8 cellular contexts compared by ENCODE assay signal in genomic region chr7:150778738-150779301, GRCh38. TPM values are rescaled to one million over a fixed set of nuclear protein-coding genes. Genes with fewer than 3 reads are reported as not detected.
DNase-seq lines count a peak whose midpoint lies in the region; ATAC-seq and TF ChIP-seq lines count a peak whose summit lies in the region.

No MANE protein-coding gene starts in this region.

- no peak overlapping the region for H3K27ac ChIP-seq in CD8-positive, alpha-beta T cell (ENCODE audit: low read depth, low read length)

- no peak overlapping the region for H3K4me3 ChIP-seq in CD8-positive, alpha-beta T cell (ENCODE audit: low read depth, low read length)

- H3K27ac Mint-ChIP-seq in CD8-positive, alpha-beta T cell = no peak overlapping the region
- H3K27ac Mint-ChIP-seq in activated CD4-positive, alpha-beta memory T cell treated with anti-CD3 and anti-CD28 coated beads for 36 hours = no peak overlapping the region
- no peak overlapping the region for H3K27ac Mint-ChIP-seq in memory B cell

- peak; percentile 71 for ATAC-seq in CD8-positive, alpha-beta T cell
- peak; percentile 54 for ATAC-seq in HG02763 (IDR thresholded peaks at IDR 0.05; ENCODE audit: unreplicated experiment)
- peak; percentile 69 for ATAC-seq in memory B cell (ENCODE audit: low read depth)
- ATAC-seq in HG02571 (IDR thresholded peaks at IDR 0.05; ENCODE audit: unreplicated experiment) = no peak

- H3K9me3 Mint-ChIP-seq in CD8-positive, alpha-beta T cell = peaks cover 5% of the 10 kb centered on the region
- H3K9me3 Mint-ChIP-seq in activated CD4-positive, alpha-beta memory T cell treated with anti-CD3 and anti-CD28 coated beads for 36 hours = peaks cover 5% of the 10 kb centered on the region
- H3K9me3 Mint-ChIP-seq in memory B cell = peaks cover 1% of the 10 kb centered on the region

- peaks cover 3% of the 10 kb centered on the region for H3K36me3 Mint-ChIP-seq in CD8-positive, alpha-beta T cell
- peaks cover 1% of the 10 kb centered on the region for H3K36me3 Mint-ChIP-seq in activated CD4-positive, alpha-beta memory T cell treated with anti-CD3 and anti-CD28 coated beads for 36 hours
- no peaks in the 10 kb centered on the region for H3K36me3 Mint-ChIP-seq in memory B cell

- H3K4me1 ChIP-seq in CD8-positive, alpha-beta T cell (ENCODE audit: insufficient read depth, low read length) = peaks cover 2% of the 10 kb centered on the region

- H3K4me3 Mint-ChIP-seq in CD8-positive, alpha-beta T cell = no peak overlapping the region
- no peak overlapping the region for H3K4me3 Mint-ChIP-seq in activated CD4-positive, alpha-beta memory T cell treated with anti-CD3 and anti-CD28 coated beads for 36 hours
- no peak overlapping the region for H3K4me3 Mint-ChIP-seq in memory B cell

- TF ChIP-seq CTCF in CD8-positive, alpha-beta T cell (IDR thresholded peaks at IDR 0.05) = peak; percentile 93

- no peaks in the 10 kb centered on the region for H3K9me3 ChIP-seq in CD8-positive, alpha-beta T cell (ENCODE audit: low read length)

- intact Hi-C loops in CD8-positive, alpha-beta T cell (cut with DNase I, micrococcal nuclease) = loop anchor here (2.0 to 5.0 kb wide), 2 partner anchors 208 to 332 kb away; no protein-coding TSS in a partner anchor
- intact Hi-C loops in activated CD4-positive, alpha-beta memory T cell treated with anti-CD3 and anti-CD28 coated beads for 36 hours (cut with micrococcal nuclease) = loop anchor here (1.0 to 10.0 kb wide), 2 partner anchors 96 to 209 kb away; no protein-coding TSS in a partner anchor

- CTCF ChIA-PET in CD8-positive, alpha-beta T cell (lab: Charles Lee) = interaction anchor here (0.6 to 2.3 kb wide), 20 partner anchors 8 to 461 kb away, joined by 3 to 6 read pairs (median 4); partner anchors contain the start of gene TMEM176B
- CTCF ChIA-PET in activated CD4-positive, alpha-beta memory T cell treated with anti-CD3 and anti-CD28 coated beads for 36 hours (lab: Charles Lee) = interaction anchor here (0.6 to 1.9 kb wide), 27 partner anchors 9 to 413 kb away, joined by 3 to 18 read pairs (median 3); partner anchors contain the start of genes ABCB8 and TMEM176A

- H3K27me3 ChIP-seq in CD8-positive, alpha-beta T cell (ENCODE audit: insufficient read depth, low read length) = no peaks in the 10 kb centered on the region

- peaks cover 5% of the 10 kb centered on the region for H3K4me1 Mint-ChIP-seq in CD8-positive, alpha-beta T cell (ENCODE audit: low read depth)
- H3K4me1 Mint-ChIP-seq in activated CD4-positive, alpha-beta memory T cell treated with anti-CD3 and anti-CD28 coated beads for 36 hours (ENCODE audit: low read depth) = peaks cover 4% of the 10 kb centered on the region
- H3K4me1 Mint-ChIP-seq in memory B cell = peaks cover 4% of the 10 kb centered on the region

- no peaks in the 10 kb centered on the region for H3K36me3 ChIP-seq in CD8-positive, alpha-beta T cell (ENCODE audit: insufficient read depth, low read length)

- H3K27me3 Mint-ChIP-seq in CD8-positive, alpha-beta T cell (ENCODE audit: low read depth) = peaks cover 2% of the 10 kb centered on the region
- H3K27me3 Mint-ChIP-seq in activated CD4-positive, alpha-beta memory T cell treated with anti-CD3 and anti-CD28 coated beads for 36 hours = peaks cover 1% of the 10 kb centered on the region
- H3K27me3 Mint-ChIP-seq in memory B cell = peaks cover 12% of the 10 kb centered on the region

- peak; percentile 46 to 82 (median 63) for DNase-seq in CD8-positive, alpha-beta T cell
- DNase-seq in NCI-H526 (lab: John Stamatoyannopoulos, UW) (peak; percentile 68 to 90), memory B cell (ENCODE audit: low spot score in 2 of 2) (peak; percentile 59 to 73)
- peak; percentile 81 for DNase-seq in activated CD4-positive, alpha-beta memory T cell treated with anti-CD3 and anti-CD28 coated beads for 36 hours
- DNase-seq in effector CD4-positive, alpha-beta T cell = peak; percentile 68
- DNase-seq in stimulated activated CD8-positive, alpha-beta memory T cell treated with anti-CD3 and anti-CD28 coated beads, Interleukin-15, amount 100 ng/mL, for 24 hours (ENCODE audit: low read depth) = peak; percentile 59

- POLR2A ChIA-PET in CD8-positive, alpha-beta T cell (lab: Charles Lee) = no interaction called here
- POLR2A ChIA-PET in activated CD4-positive, alpha-beta memory T cell treated with anti-CD3 and anti-CD28 coated beads for 36 hours (lab: Charles Lee) = no interaction called here

RNA-seq across cellular contexts. Expression of gene TMEM176B, which starts 21.3 kb away (rescaled TPM):
- total RNA-seq in CD8-positive, alpha-beta T cell = not detected
- total RNA-seq in activated CD4-positive, alpha-beta memory T cell treated with anti-CD3 and anti-CD28 coated beads for 36 hours = not detected

RNA-seq across cellular contexts. Expression of gene TMEM176A, which starts 21.7 kb away (rescaled TPM):
- total RNA-seq in CD8-positive, alpha-beta T cell = under 1 TPM in 1 of 2 experiments, not detected in 1; 0.35 TPM
- not detected for total RNA-seq in activated CD4-positive, alpha-beta memory T cell treated with anti-CD3 and anti-CD28 coated beads for 36 hours

RNA-seq across cellular contexts. Expression of gene GIMAP5, which starts 41.6 kb away (rescaled TPM):
- total RNA-seq in CD8-positive, alpha-beta T cell = 10 to 100 TPM; 23.5 to 24.1 TPM
- total RNA-seq in activated CD4-positive, alpha-beta memory T cell treated with anti-CD3 and anti-CD28 coated beads for 36 hours = 10 to 100 TPM; 45.9 to 48.3 TPM
